In the genomic region with DNA sequence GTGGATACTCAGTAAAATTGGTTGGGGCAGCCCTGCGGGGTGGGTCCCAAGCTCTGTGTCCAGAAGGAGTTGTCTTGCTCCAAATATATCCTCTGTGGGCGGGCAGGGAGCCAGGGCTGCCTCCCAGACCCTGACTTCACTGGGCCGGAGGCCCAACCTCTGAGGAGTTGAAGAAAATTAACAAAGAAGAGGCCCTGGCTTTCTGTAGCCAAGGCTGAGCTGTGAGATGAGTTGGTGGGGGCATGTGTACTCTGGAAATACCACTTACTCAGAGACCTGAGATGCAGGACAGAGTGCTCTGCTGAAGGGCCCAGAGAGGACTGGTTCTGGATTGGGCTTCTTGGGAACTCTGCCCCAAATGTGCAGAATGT, we compare ENCODE assay signal across 8 cellular contexts.
DNase-seq lines count a peak whose midpoint lies in the region; ATAC-seq and TF ChIP-seq lines count a peak whose summit lies in the region.

No MANE protein-coding gene starts in this region.

- H3K9ac ChIP-seq in Karpas-422 (ENCODE audit: low read length): peak overlapping the region; percentile 75; the same call in 1 of the 2 replicates

- H3K27me3 ChIP-seq in Karpas-422 (ENCODE audit: low read length): no peaks in the 10 kb centered on the region

- no peaks in the 10 kb centered on the region for H3K9me3 ChIP-seq in Karpas-422 (ENCODE audit: low read length)

- peak overlapping the region; percentile 83 for H3K4me2 ChIP-seq in Karpas-422 (ENCODE audit: low read depth, low read length, poor library complexity, severe bottlenecking)

- no peaks in the 10 kb centered on the region for H3K36me3 ChIP-seq in Karpas-422 (ENCODE audit: insufficient read depth, low read length)

- H3K27ac ChIP-seq in Karpas-422 (ENCODE audit: low read length) (0 out of 2 replicates have a peak overlapping the region, but pooled peaks have one; percentile 12), coronary artery (peak overlapping the region; percentile 70 to 91)

- H3K4me3 ChIP-seq in Karpas-422 (ENCODE audit: low read length) (peak overlapping the region; percentile 69; the same call in 1 of the 2 replicates), coronary artery (peak overlapping the region; percentile 73)

- H3K9me2 ChIP-seq in Karpas-422 (replicated peaks; ENCODE audit: insufficient read depth, low read length): no peaks in the 10 kb centered on the region

- no peaks in the 10 kb centered on the region for H3K79me2 ChIP-seq in Karpas-422 (ENCODE audit: low read length)

- ATAC-seq in HG03457 (IDR thresholded peaks at IDR 0.05; ENCODE audit: unreplicated experiment) (no peak), HG03280 (IDR thresholded peaks at IDR 0.05; ENCODE audit: unreplicated experiment) (no peak)

- DNase-seq in A172 (ENCODE audit: low spot score): peak; percentile 84
- DNase-seq in Karpas-422: no peak
- DNase-seq in coronary artery (ENCODE audit: low spot score): peak; percentile 91
- peak; percentile 95 for DNase-seq in mesenteric fat pad (ENCODE audit: low spot score)
- DNase-seq in LoVo (ENCODE audit: low spot score): no peak
- DNase-seq in stimulated activated CD8-positive, alpha-beta memory T cell treated with anti-CD3 and anti-CD28 coated beads, Interleukin-4, amount 100 ng/mL, for 48 hours: no peak

- no peaks in the 10 kb centered on the region for H4K20me1 ChIP-seq in Karpas-422 (ENCODE audit: insufficient read depth, low read depth, low read length)

- H2AFZ ChIP-seq in Karpas-422 (ENCODE audit: low read length): no peak overlapping the region

- no peak for TF ChIP-seq CTCF in coronary artery (IDR thresholded peaks at IDR 0.05)

- H3K4me1 ChIP-seq in Karpas-422 (ENCODE audit: low read length): peaks cover 57% of the 10 kb centered on the region

Comparison
In these comparisons a context has a peak if more than half of its experiments do, and no peak if none do; other contexts are left out.
1. DNase-seq: peak in A172 (single experiment), coronary artery (single experiment) and mesenteric fat pad (single experiment); none in Karpas-422 (single experiment), LoVo (single experiment) and stimulated activated CD8-positive, alpha-beta memory T cell treated with anti-CD3 and anti-CD28 coated beads, Interleukin-4, amount 100 ng/mL, for 48 hours (single experiment).